9 cellular contexts compared by ENCODE assay signal in the genomic region with DNA sequence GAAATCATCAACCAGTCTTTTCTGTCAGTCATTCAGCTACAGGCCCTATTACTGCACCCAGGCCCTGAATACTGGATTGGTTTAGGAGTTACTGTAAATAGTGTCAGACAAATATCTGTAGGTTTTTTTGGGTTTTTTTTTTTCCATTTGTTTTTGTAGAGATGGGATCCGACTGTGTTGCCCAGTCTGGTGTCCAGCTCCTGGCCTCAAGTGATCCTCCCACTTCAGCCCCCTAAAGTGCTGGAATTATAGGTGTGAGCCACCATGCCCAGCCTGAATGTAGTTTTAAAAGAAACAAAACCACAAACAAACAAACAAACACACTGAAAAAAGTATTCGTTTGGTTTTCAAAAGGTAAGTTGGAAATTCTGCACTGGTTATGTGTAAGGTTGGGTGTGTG.
"Had no signal": no experiment of that assay in that cellular context is flagged by ENCODE, and none has a peak within 500 bp of the region (broad histone marks: within the 10 kb centered on the region; RNA-seq: fewer than 3 reads in every experiment).

No MANE protein-coding gene starts in this region.

- H3K4me3 ChIP-seq: GM23338, K562 had no signal

- H3K4me2 ChIP-seq: GM23338 had no signal

- H3K27ac ChIP-seq: HL-60 had no signal

- H2AFZ ChIP-seq: GM23338 had no signal

- H3K27ac Mint-ChIP-seq: GM23338, HFFc6 had no signal

- FAIRE-seq: H1, H54, K562 had no signal

- H3K9me3 Mint-ChIP-seq: GM23338, H9, HFFc6 had no signal

- ATAC-seq: GM23338, K562 had no signal

- DNase-seq: H9, HCEC 1CT, HFFc6, IMR-90 had no signal

- H3K4me3 Mint-ChIP-seq: GM23338, H9, HFFc6 had no signal
